1 cellular context compared by ENCODE assay signal in the genomic region with DNA sequence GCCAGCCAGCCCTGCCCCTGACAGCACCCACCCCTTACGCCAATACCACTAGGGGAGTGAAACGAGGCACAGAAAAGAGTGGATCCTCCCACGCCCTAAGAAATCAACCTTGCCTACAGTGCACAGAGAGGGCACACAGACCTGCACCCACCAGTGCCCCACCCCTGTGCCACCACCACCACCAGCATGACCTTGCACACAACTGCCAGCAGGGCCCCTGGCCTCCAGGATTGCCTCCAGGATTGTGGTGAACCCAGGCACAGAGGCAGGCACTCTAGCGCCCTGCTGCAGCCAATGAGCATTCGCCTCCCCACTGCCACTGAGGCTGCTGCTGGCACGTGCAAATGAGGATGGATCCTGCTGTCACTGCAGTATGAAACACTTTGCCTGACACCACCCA.
TF ChIP-seq lines count a peak whose summit lies in the region.

No MANE protein-coding gene starts in this region.

TF ChIP-seq in IMR-90, 13 proteins besides CTCF, POLR2A, EP300 and RAD21:
- TF ChIP-seq, protein P1, sequence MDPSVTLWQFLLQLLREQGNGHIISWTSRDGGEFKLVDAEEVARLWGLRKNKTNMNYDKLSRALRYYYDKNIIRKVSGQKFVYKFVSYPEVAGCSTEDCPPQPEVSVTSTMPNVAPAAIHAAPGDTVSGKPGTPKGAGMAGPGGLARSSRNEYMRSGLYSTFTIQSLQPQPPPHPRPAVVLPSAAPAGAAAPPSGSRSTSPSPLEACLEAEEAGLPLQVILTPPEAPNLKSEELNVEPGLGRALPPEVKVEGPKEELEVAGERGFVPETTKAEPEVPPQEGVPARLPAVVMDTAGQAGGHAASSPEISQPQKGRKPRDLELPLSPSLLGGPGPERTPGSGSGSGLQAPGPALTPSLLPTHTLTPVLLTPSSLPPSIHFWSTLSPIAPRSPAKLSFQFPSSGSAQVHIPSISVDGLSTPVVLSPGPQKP (IDR thresholded peaks at IDR 0.05; ENCODE audit: borderline replicate concordance, low read depth, low read length): no peak
- TF ChIP-seq RFX5 (IDR thresholded peaks at IDR 0.05; ENCODE audit: low read depth, low read length) (no peak), FOS (IDR thresholded peaks at IDR 0.05; ENCODE audit: low read depth, low read length) (no peak), CEBPB (IDR thresholded peaks at IDR 0.05; ENCODE audit: low read depth, low read length) (no peak)
